3 cellular contexts compared by ENCODE assay signal in genomic region chr2:10939058-10939457, GRCh38.
TF ChIP-seq lines count a peak whose summit lies in the region.

No MANE protein-coding gene starts in this region.

TF ChIP-seq in A549, 52 proteins besides CTCF, POLR2A, EP300 and RAD21:
- peak; percentile 51; the same call in 1 of the 2 replicates for TF ChIP-seq KDM1A (IDR thresholded peaks at IDR 0.05; ENCODE audit: low read depth)
- TF ChIP-seq MAZ (IDR thresholded peaks at IDR 0.05; ENCODE audit: borderline replicate concordance, low read depth, low read length), result no peak
- TF ChIP-seq CHD4 (IDR thresholded peaks at IDR 0.05; ENCODE audit: borderline replicate concordance), result 0 out of 2 replicates have a peak, but pooled peaks have one; percentile 45
TF ChIP-seq in A549: peak in this region for 2.

TF ChIP-seq in IMR-90, 13 proteins besides CTCF, POLR2A, EP300 and RAD21:
- TF ChIP-seq ELK1 (IDR thresholded peaks at IDR 0.05; ENCODE audit: borderline replicate concordance, low read depth, low read length) (no peak), FOS (IDR thresholded peaks at IDR 0.05; ENCODE audit: low read depth, low read length) (no peak), BHLHE40 (IDR thresholded peaks at IDR 0.05; ENCODE audit: low read depth, low read length) (no peak), RFX5 (IDR thresholded peaks at IDR 0.05; ENCODE audit: low read depth, low read length) (no peak), USF2 (IDR thresholded peaks at IDR 0.05; ENCODE audit: low read depth, low read length) (no peak)

TF ChIP-seq in K562, 482 proteins besides CTCF, POLR2A, EP300 and RAD21:
- no peak for TF ChIP-seq GTF2E2 (tag; IDR thresholded peaks at IDR 0.05)
- no peak for TF ChIP-seq FOS (IDR thresholded peaks at IDR 0.05; ENCODE audit: extremely low read depth, insufficient read length)
- TF ChIP-seq ZNF707 (CRISPR knock-in tag; conservative IDR thresholded peaks at IDR 0.05), result peak; percentile 88
- TF ChIP-seq ZNF253 (CRISPR knock-in tag; conservative IDR thresholded peaks at IDR 0.05), result no peak
